18 cellular contexts compared by ENCODE assay signal in genomic region chr13:100602472-100603142, GRCh38.
"Had no signal": no experiment of that assay in that cellular context is flagged by ENCODE, and none has a peak within 500 bp of the region (broad histone marks: within the 10 kb centered on the region; RNA-seq: fewer than 3 reads in every experiment).

No MANE protein-coding gene starts in this region.

- H3K4me3 Mint-ChIP-seq: activated naive CD4-positive, alpha-beta T cell treated with anti-CD3 and anti-CD28 coated beads, Interleukin-2, amount 50 U/mL, for 24 hours; memory B cell; natural killer cell; stimulated activated naive CD8-positive, alpha-beta T cell treated with anti-CD3 and anti-CD28 coated beads, Interleukin-15, Interleukin-2, amounts not matched to agents 100 ng/mL and 50 ng/mL, for 24 hours; T-cell had no signal

- H3K9me3 Mint-ChIP-seq: activated naive CD4-positive, alpha-beta T cell treated with anti-CD3 and anti-CD28 coated beads, Interleukin-2, amount 50 U/mL, for 24 hours; memory B cell; natural killer cell; stimulated activated naive CD8-positive, alpha-beta T cell treated with anti-CD3 and anti-CD28 coated beads, Interleukin-15, Interleukin-2, amounts not matched to agents 100 ng/mL and 50 ng/mL, for 24 hours; T-cell had no signal

- H3K27ac Mint-ChIP-seq: activated naive CD4-positive, alpha-beta T cell treated with anti-CD3 and anti-CD28 coated beads, Interleukin-2, amount 50 U/mL, for 24 hours; memory B cell; natural killer cell; stimulated activated naive CD8-positive, alpha-beta T cell treated with anti-CD3 and anti-CD28 coated beads, Interleukin-15, Interleukin-2, amounts not matched to agents 100 ng/mL and 50 ng/mL, for 24 hours; T-cell had no signal

- DNase-seq: activated CD4-positive, alpha-beta T cell treated with anti-CD3 and anti-CD28 coated beads for 1 hour; activated CD4-positive, alpha-beta T cell treated with anti-CD3 and anti-CD28 coated beads, Interleukin-2, amount 50 U/mL, for 48 hours; activated effector memory CD4-positive, alpha-beta T cell treated with Interleukin-2 at 50 U/mL for 16 hours; activated T-cell treated with anti-CD3 and anti-CD28 coated beads, Interleukin-2, amount 50 U/mL, for 1 hour; adrenal gland; caudate nucleus; effector CD8-positive, alpha-beta T cell; islet precursor cell; left ventricle myocardium inferior; natural killer cell; psoas muscle; right lobe of liver; T-cell; testis; upper lobe of left lung had no signal

- H3K27me3 Mint-ChIP-seq: activated naive CD4-positive, alpha-beta T cell treated with anti-CD3 and anti-CD28 coated beads, Interleukin-2, amount 50 U/mL, for 24 hours; memory B cell; stimulated activated naive CD8-positive, alpha-beta T cell treated with anti-CD3 and anti-CD28 coated beads, Interleukin-15, Interleukin-2, amounts not matched to agents 100 ng/mL and 50 ng/mL, for 24 hours; T-cell had no signal

- H3K4me1 Mint-ChIP-seq: activated naive CD4-positive, alpha-beta T cell treated with anti-CD3 and anti-CD28 coated beads, Interleukin-2, amount 50 U/mL, for 24 hours; T-cell had no signal
